ENCODE assay signal across 13 cellular contexts in genomic region chr9:69637801-69638200, GRCh38. TPM values are rescaled to one million over a fixed set of nuclear protein-coding genes. Genes with fewer than 3 reads are reported as not detected.
DNase-seq lines count a peak whose midpoint lies in the region; ATAC-seq and TF ChIP-seq lines count a peak whose summit lies in the region.
"Had no signal": no experiment of that assay in that cellular context is flagged by ENCODE, and none has a peak within 500 bp of the region (broad histone marks: within the 10 kb centered on the region; RNA-seq: fewer than 3 reads in every experiment).

No MANE protein-coding gene starts in this region.

- no peak overlapping the region for H3K27ac ChIP-seq in body of pancreas
- H3K27ac ChIP-seq in OCI-LY7 (ENCODE audit: low read depth, low read length, poor library complexity, severe bottlenecking) = no peak overlapping the region
- H3K27ac ChIP-seq: heart right ventricle, neutrophil had no signal

- H3K36me3 ChIP-seq in body of pancreas (replicated peaks in 1 of 2; ENCODE audit: insufficient read depth in 1 of 2, low read depth in 2 of 2) (no peaks in the 10 kb centered on the region), OCI-LY7 (ENCODE audit: insufficient read depth, low read length) (no peaks in the 10 kb centered on the region)
- H3K36me3 ChIP-seq: heart right ventricle, neutrophil had no signal

- H2AFZ ChIP-seq in OCI-LY7 (ENCODE audit: low read length) = no peak overlapping the region

- POLR2A ChIA-PET in OCI-LY7 (lab: Charles Lee) = interaction anchor here (0.6 kb wide), 1 partner anchor 389 kb away, joined by 3 read pairs; no protein-coding TSS in a partner anchor

- no peaks in the 10 kb centered on the region for H3K9me2 ChIP-seq in OCI-LY7 (ENCODE audit: insufficient read depth, low read length)

- intact Hi-C loops in body of pancreas (cut with DNase I) = no loop called here
- intact Hi-C loops in OCI-LY7 (cut with micrococcal nuclease; ENCODE audit: unreplicated experiment) = no loop called here

- CTCF ChIA-PET in OCI-LY7 (lab: Charles Lee; ENCODE audit: unreplicated experiment) = no interaction called here

- in situ Hi-C loops in G401 (cut with HindIII; ENCODE audit: low sequenced_read_pairs) = no loop called here

- peak; percentile 70 for DNase-seq in A172 (ENCODE audit: low spot score)
- peak; percentile 41 for DNase-seq in HS-5 (ENCODE audit: low read depth)
- no peak for DNase-seq in body of pancreas
- peak; percentile 33 for DNase-seq in hepatic stellate cell (ENCODE audit: low spot score)
- no peak for DNase-seq in G401 (ENCODE audit: low spot score)
- no peak for DNase-seq in OCI-LY7 (ENCODE audit: low spot score)
- no peak for DNase-seq in NCI-H1105 (lab: John Stamatoyannopoulos, UW)
- DNase-seq in activated T-cell treated with anti-CD3 and anti-CD28 coated beads for 4 hours = no peak
- DNase-seq: ACHN, DMS79, heart right ventricle had no signal

- no peaks in the 10 kb centered on the region for H3K27me3 ChIP-seq in body of pancreas
- H3K27me3 ChIP-seq: heart right ventricle had no signal

- no peaks in the 10 kb centered on the region for H4K20me1 ChIP-seq in OCI-LY7 (ENCODE audit: insufficient read depth, low read length)

- TF ChIP-seq CTCF in body of pancreas (IDR thresholded peaks at IDR 0.05) (no peak), OCI-LY7 (conservative IDR thresholded peaks at IDR 0.05; ENCODE audit: low read length) (no peak)

- ATAC-seq in body of pancreas = peak; percentile 47
- ATAC-seq: heart right ventricle had no signal

- H3K4me3 ChIP-seq in body of pancreas (no peak overlapping the region), OCI-LY7 (ENCODE audit: low read depth, low read length, poor library complexity, severe bottlenecking) (no peak overlapping the region)
- H3K4me3 ChIP-seq: heart right ventricle, lung had no signal

- no TSS peak for BruUV-seq in OCI-LY7 (replicated peaks; lab: Mats Ljungman, UMichigan)

- H3K79me2 ChIP-seq in OCI-LY7 (ENCODE audit: insufficient read depth, low read depth, low read length) = no peaks in the 10 kb centered on the region

- no peak for TF ChIP-seq POLR2A in body of pancreas (IDR thresholded peaks at IDR 0.05)

- H3K4me1 ChIP-seq in body of pancreas (no peaks in the 10 kb centered on the region), OCI-LY7 (ENCODE audit: insufficient read depth, low read length, poor library complexity, severe bottlenecking) (no peaks in the 10 kb centered on the region)

- no peaks in the 10 kb centered on the region for H3K9me3 ChIP-seq in body of pancreas
- no peaks in the 10 kb centered on the region for H3K9me3 ChIP-seq in OCI-LY7 (ENCODE audit: low read length)
- H3K9me3 ChIP-seq: neutrophil had no signal

- no peak overlapping the region for H3K4me2 ChIP-seq in OCI-LY7 (ENCODE audit: low read length)

RNA-seq across cellular contexts. Expression of gene APBA1, which starts 34.4 kb away (rescaled TPM):
- 0.21 and 0.31 TPM in 2 replicates for total RNA-seq in A172 (2014; rRNA removed; shearing (Covaris generic))
- total RNA-seq in body of pancreas (1 to 10 TPM; 3.3 to 3.6 TPM), OCI-LY7 (2022) (not detected in 2 replicates)
- total RNA-seq in G401 (2014; rRNA removed; shearing (Covaris generic)) = 3.0 TPM in 1 of 2 replicates, not detected in the other
- total RNA-seq in OCI-LY7 (2014; rRNA removed; shearing (Covaris generic)) = 0.03 TPM in 1 of 2 replicates, not detected in the other

Comparison
In these comparisons a context has a peak if more than half of its experiments do, and no peak if none do; other contexts are left out.
1. DNase-seq: peak in A172 (single experiment), HS-5 (single experiment) and hepatic stellate cell (single experiment); none in body of pancreas (0 of 4), G401 (single experiment), OCI-LY7 (single experiment), NCI-H1105 (single experiment) and activated T-cell treated with anti-CD3 and anti-CD28 coated beads for 4 hours (single experiment).